ENCODE assay signal across 21 cellular contexts in the genomic region with DNA sequence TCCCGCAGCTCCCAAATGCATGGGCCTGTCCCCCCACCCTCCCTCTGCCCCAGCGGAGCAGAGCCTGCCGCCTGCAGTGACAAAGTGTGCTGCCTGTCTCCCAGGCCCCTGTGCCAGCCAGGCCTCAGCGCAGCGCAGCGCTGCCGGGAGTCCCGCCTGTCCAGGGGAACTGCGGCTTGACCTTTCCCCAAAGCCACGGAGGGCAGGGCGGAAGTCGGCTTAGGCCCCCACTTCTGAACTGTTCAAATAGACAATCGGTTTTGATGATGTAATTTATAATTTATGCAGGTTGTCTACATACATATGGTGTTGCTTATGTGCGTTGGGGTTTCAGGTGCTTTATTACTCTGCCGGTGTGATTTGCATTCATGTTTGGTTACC. TPM values are rescaled to one million over a fixed set of nuclear protein-coding genes. Genes with fewer than 3 reads are reported as not detected.
DNase-seq lines count a peak whose midpoint lies in the region; ATAC-seq and TF ChIP-seq lines count a peak whose summit lies in the region.
"Had no signal": no experiment of that assay in that cellular context is flagged by ENCODE, and none has a peak within 500 bp of the region (broad histone marks: within the 10 kb centered on the region; RNA-seq: fewer than 3 reads in every experiment).

No MANE protein-coding gene starts in this region.

- TF ChIP-seq CTCF in glutamatergic neuron (IDR thresholded peaks at IDR 0.05; ENCODE audit: partially characterized antibody, unreplicated experiment) (no peak), tibial nerve (IDR thresholded peaks at IDR 0.05) (no peak), testis (IDR thresholded peaks at IDR 0.05) (no peak)

- H2BK120ac ChIP-seq in neuronal stem cell (ENCODE audit: low read depth, low read length), result no peak overlapping the region

- H2BK12ac ChIP-seq in neuronal stem cell (ENCODE audit: low read length), result no peak overlapping the region

- H3K27ac Mint-ChIP-seq in glutamatergic neuron (ENCODE audit: unreplicated experiment), result no peak overlapping the region
- H3K27ac Mint-ChIP-seq: CD8-positive, alpha-beta memory T cell had no signal

- H3K27me3 ChIP-seq in H7 (ENCODE audit: control insufficient read depth, insufficient read depth, low read length), result peaks cover 84% of the 10 kb centered on the region
- peaks cover 0 to 97% (median 66%) of the 10 kb centered on the region in 3 experiments for H3K27me3 ChIP-seq in neuronal stem cell (ENCODE audit: control insufficient read depth in 3 of 3, insufficient read depth in 3 of 3, low read depth in 1 of 3, low read length in 3 of 3)
- peaks cover 0 to 86% of the 10 kb centered on the region in 2 donors for H3K27me3 ChIP-seq in tibial nerve
- H3K27me3 ChIP-seq in testis, result no peaks in the 10 kb centered on the region

- H3K9me3 Mint-ChIP-seq in glutamatergic neuron (ENCODE audit: unreplicated experiment), result peaks cover 2% of the 10 kb centered on the region
- H3K9me3 Mint-ChIP-seq: CD8-positive, alpha-beta memory T cell had no signal

- H3K36me3 Mint-ChIP-seq in glutamatergic neuron (ENCODE audit: unreplicated experiment), result no peaks in the 10 kb centered on the region
- H3K36me3 Mint-ChIP-seq: CD8-positive, alpha-beta memory T cell had no signal

- H3K27me3 Mint-ChIP-seq in glutamatergic neuron (ENCODE audit: unreplicated experiment), result peaks cover 11% of the 10 kb centered on the region

- no peak for ATAC-seq in HG02588 (IDR thresholded peaks at IDR 0.05; ENCODE audit: unreplicated experiment)

- WGBS in neuronal stem cell (ENCODE audit: extremely low coverage in 2 of 2, insufficient read length in 2 of 2, insufficient replicate concordance in 1 of 2), 2 donors, result no CpG with 5 or more reads among the region's 15 CpGs
- WGBS in tibial nerve, 2 donors, result 63 to 70% methylated on average over 10 to 11 of the region's 15 CpGs
- WGBS in testis, 2 donors, result 67 to 75% methylated on average over 11 to 15 of the region's 15 CpGs

- H3K36me3 ChIP-seq in H7 (replicated peaks; ENCODE audit: control insufficient read depth, insufficient read depth, low read length) (no peaks in the 10 kb centered on the region), neuronal stem cell (replicated peaks in 1 of 2; ENCODE audit: control insufficient read depth in 2 of 2, insufficient read depth in 2 of 2, low read length in 2 of 2) (peaks cover 0 to 51% of the 10 kb centered on the region in 2 donors), tibial nerve (no peaks in the 10 kb centered on the region), testis (ENCODE audit: low read depth, missing control alignments) (no peaks in the 10 kb centered on the region)
- H3K36me3 ChIP-seq: BLaER1 treated with 17β-estradiol and CSF1 and Interleukin-3, amounts not matched to agents 10 nM and 100 nM; MG63 had no signal

- intact Hi-C loops in testis (cut with DNase I; ENCODE audit: low total_unique reads), result loop anchor here (10.0 kb wide), 1 partner anchor 386 kb away; no protein-coding TSS in a partner anchor

- H3K4me1 ChIP-seq in neuronal stem cell (ENCODE audit: control insufficient read depth in 2 of 2, insufficient read depth in 1 of 2, low read depth in 1 of 2, low read length in 2 of 2) (peaks cover 17 to 53% of the 10 kb centered on the region in 2 donors), tibial nerve (peaks cover 0 to 40% (median 13%) of the 10 kb centered on the region in 4 donors), testis (peaks cover 11% of the 10 kb centered on the region)
- H3K4me1 ChIP-seq: A549 had no signal

- TF ChIP-seq POLR2A in tibial nerve (IDR thresholded peaks at IDR 0.05) (no peak), testis (IDR thresholded peaks at IDR 0.05) (no peak)

- no peak overlapping the region for H3K9ac ChIP-seq in neuronal stem cell (ENCODE audit: low read depth, low read length, poor library complexity)
- H3K9ac ChIP-seq: BLaER1 treated with 17β-estradiol and CSF1 and Interleukin-3, amounts not matched to agents 10 nM and 100 nM; GM23248 had no signal

- no peak overlapping the region for H3K14ac ChIP-seq in neuronal stem cell (ENCODE audit: low read length)

- peak overlapping the region; percentile 88 for H2AK5ac ChIP-seq in neuronal stem cell (ENCODE audit: low read depth, low read length)

- H3K4me3 Mint-ChIP-seq in glutamatergic neuron (ENCODE audit: unreplicated experiment), result peak overlapping the region; percentile 13

- H3K18ac ChIP-seq in neuronal stem cell (ENCODE audit: low read length), result no peak overlapping the region

- H3K27ac ChIP-seq in neuronal stem cell (replicated peaks; ENCODE audit: low read length) (no peak overlapping the region), tibial nerve (no peak overlapping the region), testis (no peak overlapping the region)
- H3K27ac ChIP-seq: BLaER1 treated with 17β-estradiol and CSF1 and Interleukin-3, amounts not matched to agents 10 nM and 100 nM; GM23248; SK-N-MC had no signal

- no peak overlapping the region for H2BK15ac ChIP-seq in neuronal stem cell (ENCODE audit: low read length)

- no peak overlapping the region for H2AFZ ChIP-seq in neuronal stem cell (ENCODE audit: low read length)
- H2AFZ ChIP-seq: GM23248 had no signal

- peaks cover 0 to 2% of the 10 kb centered on the region in 2 donors for H3K9me3 ChIP-seq in neuronal stem cell (replicated peaks in 1 of 2; ENCODE audit: control insufficient read depth in 2 of 2, insufficient read depth in 1 of 2, low read depth in 1 of 2, low read length in 2 of 2)
- no peaks in the 10 kb centered on the region for H3K9me3 ChIP-seq in tibial nerve
- no peaks in the 10 kb centered on the region for H3K9me3 ChIP-seq in testis
- H3K9me3 ChIP-seq: A549; BLaER1 treated with 17β-estradiol and CSF1 and Interleukin-3, amounts not matched to agents 10 nM and 100 nM; MG63 had no signal

- no peak for TF ChIP-seq EP300 in tibial nerve (IDR thresholded peaks at IDR 0.05)

- H3K4me3 ChIP-seq in H7 (ENCODE audit: insufficient read depth, low read depth, low read length), result no peak overlapping the region
- H3K4me3 ChIP-seq in neuronal stem cell (ENCODE audit: low read length in 2 of 2), result no peak overlapping the region
- no peak overlapping the region for H3K4me3 ChIP-seq in tibial nerve
- no peak overlapping the region for H3K4me3 ChIP-seq in testis
- H3K4me3 ChIP-seq: A549; BLaER1 treated with 17β-estradiol and CSF1 and Interleukin-3, amounts not matched to agents 10 nM and 100 nM; GM23248; MG63; SK-N-MC had no signal

- no peak overlapping the region for H4K8ac ChIP-seq in neuronal stem cell (ENCODE audit: low read depth, low read length)

- H3K4ac ChIP-seq in neuronal stem cell (ENCODE audit: low read length), result no peak overlapping the region

- DNase-seq in AG08396 (ENCODE audit: low spot score) (peak; percentile 21), H7 (peak; percentile 82), glutamatergic neuron (peak; percentile 45), neuronal stem cell (ENCODE audit: low spot score) (no peak), tibial nerve (ENCODE audit: low spot score in 2 of 2) (no peak), testis (no peak)
- DNase-seq: CD8-positive, alpha-beta memory T cell; DMS79 treated with DMSO at 0.1 percent for 48 hours; GM23248; IMR-90; Kasumi-1; MG63; NCI-H1048; NCI-H1436; NCI-H1930; SHP77 had no signal

- H3K4me2 ChIP-seq in neuronal stem cell (ENCODE audit: insufficient read depth, low read length, poor library complexity, severe bottlenecking), result no peak overlapping the region
- H3K4me2 ChIP-seq: A549 had no signal

- peaks cover 16% of the 10 kb centered on the region for H3K4me1 Mint-ChIP-seq in glutamatergic neuron (ENCODE audit: low read depth, unreplicated experiment)

- H3K23ac ChIP-seq in neuronal stem cell (ENCODE audit: low read depth, low read length, poor library complexity), result no peak overlapping the region

- H3K79me1 ChIP-seq in neuronal stem cell (ENCODE audit: low read depth, low read length), result no peaks in the 10 kb centered on the region

- H2BK5ac ChIP-seq in neuronal stem cell (ENCODE audit: low read length), result no peak overlapping the region

- H4K91ac ChIP-seq in neuronal stem cell (ENCODE audit: low read depth, low read length, poor library complexity), result no peak overlapping the region

RNA-seq across cellular contexts. Expression of gene GBX2, which starts 7.1 kb away (rescaled TPM):
- 24.4 and 27.3 TPM in 2 replicates for total RNA-seq in H7 (2014; rRNA removed; shearing (Covaris generic))
- total RNA-seq in glutamatergic neuron (ENCODE audit: unreplicated experiment) (1.2 TPM), tibial nerve (not detected), testis (under 1 TPM; 0.47 to 0.56 TPM)
- polyA plus RNA-seq in neuronal stem cell (2013, experiment 1 of 2), result 0.24 TPM
- 0.37 TPM for polyA plus RNA-seq in neuronal stem cell (2013, experiment 2 of 2)
- polyA plus RNA-seq in testis (ENCODE audit: insufficient read depth, low read depth, low replicate concordance), result 0.90 TPM
- total RNA-seq: CD8-positive, alpha-beta memory T cell; GM23248; HT-29; IMR-90 had no signal
- polyA plus RNA-seq: CD8-positive, alpha-beta memory T cell; GM23248 had no signal

Comparison
In these comparisons a context has a peak if more than half of its experiments do, and no peak if none do; other contexts are left out.
1. DNase-seq: peak in AG08396 (single experiment), H7 (single experiment) and glutamatergic neuron (single experiment); none in neuronal stem cell (single experiment), tibial nerve (0 of 2) and testis (single experiment).
2. RNA of gene GBX2, which starts 7.1 kb away (total RNA-seq): 24.4 to 27.3 TPM in H7; 1.2 TPM in glutamatergic neuron (single experiment), 0.47 to 0.56 TPM in testis and not detected in tibial nerve; every median in the first group is over 10 times any median in the second.